17 cellular contexts compared by ENCODE assay signal in the genomic region with DNA sequence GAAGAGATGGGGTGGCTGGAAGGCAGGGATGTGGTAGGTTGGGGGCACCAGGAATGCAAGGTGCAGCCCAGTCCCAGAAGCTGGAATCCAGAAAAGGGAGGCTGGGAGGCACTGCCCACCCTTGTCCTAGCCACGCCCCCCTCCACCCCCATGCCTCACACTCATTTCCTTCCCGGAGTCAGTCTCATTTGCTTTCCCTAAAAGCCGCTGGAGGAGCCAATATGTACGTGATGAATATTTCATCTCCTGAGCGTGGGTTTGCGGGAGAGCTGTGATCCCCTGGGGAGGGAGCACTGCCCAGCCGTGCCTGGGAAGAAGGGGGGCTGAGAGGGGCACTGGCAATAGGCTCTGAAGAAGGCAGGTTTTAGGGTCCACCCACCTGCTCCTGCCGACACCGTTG.
"Had no signal": no experiment of that assay in that cellular context is flagged by ENCODE, and none has a peak within 500 bp of the region (broad histone marks: within the 10 kb centered on the region; RNA-seq: fewer than 3 reads in every experiment).

No MANE protein-coding gene starts in this region.

- H3K4me1 ChIP-seq: lower lobe of right lung, prostate gland had no signal

- H3K4me3 ChIP-seq: lower lobe of right lung, prostate gland, right lobe of liver, tibial nerve had no signal

- H3K36me3 ChIP-seq: lower lobe of right lung, prostate gland, right lobe of liver, tibial nerve had no signal

- H3K9me3 ChIP-seq: lower lobe of right lung, prostate gland, right lobe of liver, tibial nerve had no signal

- DNase-seq: activated CD4-positive, alpha-beta T cell treated with anti-CD3 and anti-CD28 coated beads, Interleukin-2, amount 10 ng/mL, durations not matched to agents 24 days and 14 days; activated CD8-positive, alpha-beta memory T cell treated with anti-CD3 and anti-CD28 coated beads for 24 hours; activated naive CD4-positive, alpha-beta T cell treated with anti-CD3 and anti-CD28 coated beads, Interleukin-2, amount 10 ng/mL, durations not matched to agents 7 days and 5 days; caudate nucleus; cortex of kidney; effector memory CD4-positive, alpha-beta T cell; erythroblast; kidney glomerular epithelial cell; lower lobe of right lung; naive thymus-derived CD4-positive, alpha-beta T cell; nucleus accumbens; right lobe of liver; stimulated activated CD4-positive, alpha-beta T cell treated with anti-CD3 and anti-CD28 coated beads, Interleukin-1b, Interleukin-23, amount 100 ng/mL, for 48 hours had no signal

- H3K36me3 Mint-ChIP-seq: activated naive CD4-positive, alpha-beta T cell treated with anti-CD3 and anti-CD28 coated beads, Interleukin-2, amount 10 ng/mL, durations not matched to agents 7 days and 5 days; naive thymus-derived CD4-positive, alpha-beta T cell; stimulated activated memory B cell treated with anti-CD40 and anti-IgM and Interleukin-4, amounts not matched to agents 10 μg/mL and 1 μg/mL and 100 μg/mL, for 72 hours had no signal

- H3K9me3 Mint-ChIP-seq: activated CD4-positive, alpha-beta T cell treated with anti-CD3 and anti-CD28 coated beads, Interleukin-2, amount 10 ng/mL, durations not matched to agents 24 days and 14 days; activated naive CD4-positive, alpha-beta T cell treated with anti-CD3 and anti-CD28 coated beads, Interleukin-2, amount 10 ng/mL, durations not matched to agents 7 days and 5 days; activated T-helper 17 cell treated with anti-CD3 and anti-CD28 coated beads, Interleukin-2, amount 50 U/mL, for 72 hours; naive thymus-derived CD4-positive, alpha-beta T cell; stimulated activated memory B cell treated with anti-CD40 and anti-IgM and Interleukin-4, amounts not matched to agents 10 μg/mL and 1 μg/mL and 100 μg/mL, for 72 hours had no signal

- H3K4me1 Mint-ChIP-seq: activated CD4-positive, alpha-beta T cell treated with anti-CD3 and anti-CD28 coated beads, Interleukin-2, amount 10 ng/mL, durations not matched to agents 24 days and 14 days; activated naive CD4-positive, alpha-beta T cell treated with anti-CD3 and anti-CD28 coated beads, Interleukin-2, amount 10 ng/mL, durations not matched to agents 7 days and 5 days; activated T-helper 17 cell treated with anti-CD3 and anti-CD28 coated beads, Interleukin-2, amount 50 U/mL, for 72 hours; stimulated activated memory B cell treated with anti-CD40 and anti-IgM and Interleukin-4, amounts not matched to agents 10 μg/mL and 1 μg/mL and 100 μg/mL, for 72 hours had no signal

- H3K27ac Mint-ChIP-seq: activated CD4-positive, alpha-beta T cell treated with anti-CD3 and anti-CD28 coated beads, Interleukin-2, amount 10 ng/mL, durations not matched to agents 24 days and 14 days; activated naive CD4-positive, alpha-beta T cell treated with anti-CD3 and anti-CD28 coated beads, Interleukin-2, amount 10 ng/mL, durations not matched to agents 7 days and 5 days; activated T-helper 17 cell treated with anti-CD3 and anti-CD28 coated beads, Interleukin-2, amount 50 U/mL, for 72 hours; naive thymus-derived CD4-positive, alpha-beta T cell; stimulated activated memory B cell treated with anti-CD40 and anti-IgM and Interleukin-4, amounts not matched to agents 10 μg/mL and 1 μg/mL and 100 μg/mL, for 72 hours had no signal

- H3K27ac ChIP-seq: lower lobe of right lung, prostate gland, right lobe of liver, tibial nerve had no signal

- H3K4me3 Mint-ChIP-seq: activated CD4-positive, alpha-beta T cell treated with anti-CD3 and anti-CD28 coated beads, Interleukin-2, amount 10 ng/mL, durations not matched to agents 24 days and 14 days; activated naive CD4-positive, alpha-beta T cell treated with anti-CD3 and anti-CD28 coated beads, Interleukin-2, amount 10 ng/mL, durations not matched to agents 7 days and 5 days; activated T-helper 17 cell treated with anti-CD3 and anti-CD28 coated beads, Interleukin-2, amount 50 U/mL, for 72 hours; stimulated activated memory B cell treated with anti-CD40 and anti-IgM and Interleukin-4, amounts not matched to agents 10 μg/mL and 1 μg/mL and 100 μg/mL, for 72 hours had no signal

- ATAC-seq: activated T-helper 17 cell treated with anti-CD3 and anti-CD28 coated beads, Interleukin-2, amount 50 U/mL, for 72 hours; lower lobe of right lung; naive thymus-derived CD4-positive, alpha-beta T cell; right lobe of liver; stimulated activated memory B cell treated with anti-CD40 and anti-IgM and Interleukin-4, amounts not matched to agents 10 μg/mL and 1 μg/mL and 100 μg/mL, for 72 hours had no signal
